In the genomic region with DNA sequence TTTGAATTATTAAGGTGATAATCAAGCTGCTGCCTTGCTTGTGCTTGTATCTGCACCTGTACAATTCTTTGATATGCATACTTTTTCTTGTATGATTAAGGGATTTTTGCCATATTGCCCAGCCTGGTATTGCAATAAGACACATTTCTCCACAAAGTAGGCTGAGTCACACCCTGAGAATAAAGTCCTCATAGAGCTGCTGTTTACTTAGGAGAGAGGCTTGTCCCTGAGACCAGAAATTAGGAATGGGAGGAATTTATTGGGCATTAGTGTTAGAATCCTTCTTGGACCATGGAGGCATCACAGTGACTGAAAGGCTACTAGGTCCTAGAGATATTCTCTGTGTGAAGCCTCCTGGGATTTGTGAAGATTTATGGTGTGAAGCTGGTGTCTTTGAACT, we compare ENCODE assay signal across 22 cellular contexts.
"Had no signal": no experiment of that assay in that cellular context is flagged by ENCODE, and none has a peak within 500 bp of the region (broad histone marks: within the 10 kb centered on the region; RNA-seq: fewer than 3 reads in every experiment).

No MANE protein-coding gene starts in this region.

- H3K27ac Mint-ChIP-seq: activated B cell treated with CpG ODN at 0.5 μM for 24 hours; activated CD4-positive, alpha-beta memory T cell treated with anti-CD3 and anti-CD28 coated beads for 36 hours; activated naive CD4-positive, alpha-beta T cell treated with anti-CD3 and anti-CD28 coated beads, Interleukin-2, amount 10 ng/mL, durations not matched to agents 7 days and 5 days; dendritic cell treated with granulocyte-macrophage colony-stimulating factor and Interleukin-4, amounts not matched to agents 40 ng/mL and 50 ng/mL, for 4 days; naive B cell had no signal

- H3K27me3 ChIP-seq: body of pancreas, foreskin keratinocyte, sigmoid colon, thyroid gland had no signal

- H3K9me3 Mint-ChIP-seq: activated B cell treated with CpG ODN at 0.5 μM for 24 hours; dendritic cell treated with granulocyte-macrophage colony-stimulating factor and Interleukin-4, amounts not matched to agents 40 ng/mL and 50 ng/mL, for 4 days; neural crest cell had no signal

- H3K9me3 ChIP-seq: body of pancreas, sigmoid colon, thyroid gland had no signal

- H3K36me3 ChIP-seq: sigmoid colon, thyroid gland had no signal

- H3K27ac ChIP-seq: body of pancreas, foreskin keratinocyte, sigmoid colon, thyroid gland had no signal

- H3K36me3 Mint-ChIP-seq: activated CD4-positive, alpha-beta memory T cell treated with anti-CD3 and anti-CD28 coated beads for 36 hours; activated naive CD4-positive, alpha-beta T cell treated with anti-CD3 and anti-CD28 coated beads, Interleukin-2, amount 10 ng/mL, durations not matched to agents 7 days and 5 days; naive B cell had no signal

- H3K4me1 ChIP-seq: body of pancreas, foreskin keratinocyte, sigmoid colon, thyroid gland had no signal

- DNase-seq: activated B cell treated with CpG ODN at 0.5 μM for 24 hours; activated CD4-positive, alpha-beta memory T cell treated with anti-CD3 and anti-CD28 coated beads for 36 hours; activated CD4-positive, alpha-beta T cell treated with anti-CD3 and anti-CD28 coated beads for 4 hours; activated effector memory CD4-positive, alpha-beta T cell treated with anti-CD3 and anti-CD28 coated beads, Interleukin-2, amount 50 U/mL, for 16 hours; activated naive CD4-positive, alpha-beta T cell treated with anti-CD3 and anti-CD28 coated beads, Interleukin-2, amount 10 ng/mL, durations not matched to agents 7 days and 5 days; amygdala; body of pancreas; caudate nucleus; effector CD8-positive, alpha-beta T cell; foreskin keratinocyte; hippocampal formation; naive B cell; occipital lobe; sigmoid colon; stimulated activated CD4-positive, alpha-beta T cell treated with anti-CD3 and anti-CD28 coated beads, Interleukin-4, amount 100 ng/mL, for 24 hours; stimulated activated naive CD4-positive, alpha-beta T cell treated with Interleukin-2 at 50 U/mL for 16 hours; substantia nigra; T-helper 1 cell; thyroid gland had no signal

- ATAC-seq: body of pancreas, foreskin keratinocyte, SK-N-SH treated with all-trans-retinoic acid at 6 μM for 48 hours had no signal

- H3K4me1 Mint-ChIP-seq: activated B cell treated with CpG ODN at 0.5 μM for 24 hours; activated naive CD4-positive, alpha-beta T cell treated with anti-CD3 and anti-CD28 coated beads, Interleukin-2, amount 10 ng/mL, durations not matched to agents 7 days and 5 days; naive B cell; neural crest cell had no signal

- H3K27me3 Mint-ChIP-seq: activated B cell treated with CpG ODN at 0.5 μM for 24 hours; activated CD4-positive, alpha-beta memory T cell treated with anti-CD3 and anti-CD28 coated beads for 36 hours; activated naive CD4-positive, alpha-beta T cell treated with anti-CD3 and anti-CD28 coated beads, Interleukin-2, amount 10 ng/mL, durations not matched to agents 7 days and 5 days; dendritic cell treated with granulocyte-macrophage colony-stimulating factor and Interleukin-4, amounts not matched to agents 40 ng/mL and 50 ng/mL, for 4 days; naive B cell had no signal

- H3K4me3 ChIP-seq: body of pancreas, sigmoid colon, thyroid gland had no signal

- H3K4me3 Mint-ChIP-seq: activated B cell treated with CpG ODN at 0.5 μM for 24 hours; activated CD4-positive, alpha-beta memory T cell treated with anti-CD3 and anti-CD28 coated beads for 36 hours; activated naive CD4-positive, alpha-beta T cell treated with anti-CD3 and anti-CD28 coated beads, Interleukin-2, amount 10 ng/mL, durations not matched to agents 7 days and 5 days; dendritic cell treated with granulocyte-macrophage colony-stimulating factor and Interleukin-4, amounts not matched to agents 40 ng/mL and 50 ng/mL, for 4 days; naive B cell; neural crest cell had no signal
